ENCODE assay signal across 30 cellular contexts in genomic region chr1:205056188-205056611, GRCh38. TPM values are rescaled to one million over a fixed set of nuclear protein-coding genes. Genes with fewer than 3 reads are reported as not detected.
A peak's percentile ranks its signal among the peaks of the same experiment; 100 is the strongest.
DNase-seq lines count a peak whose midpoint lies in the region; TF ChIP-seq lines count a peak whose summit lies in the region.
"Had no signal": no experiment of that assay in that cellular context is flagged by ENCODE, and none has a peak within 500 bp of the region (broad histone marks: within the 10 kb centered on the region; RNA-seq: fewer than 3 reads in every experiment).

No MANE protein-coding gene starts in this region.

- no peaks in the 10 kb centered on the region for H3K9me3 ChIP-seq in HEK293 (ENCODE audit: control insufficient read depth, insufficient read depth, low read depth, low read length)
- H3K9me3 ChIP-seq: left lung, neutrophil, SJSA1, stomach, tibial artery, vagina had no signal

- intact Hi-C loops in dorsolateral prefrontal cortex (cut with DNase I): no loop called here

- H3K27ac ChIP-seq in HEK293 (ENCODE audit: extremely low read depth, low read depth, low read length) (no peak overlapping the region), dorsolateral prefrontal cortex (peak overlapping the region in 58 of 59 donors; percentile 1 to 100 (median 98))
- H3K27ac ChIP-seq: epithelial cell of prostate, left lung, neutrophil, SJSA1, stomach, tibial artery, vagina, VCaP had no signal

- CTCF ChIA-PET in HEK293 (lab: Yijun Ruan, JAX): interaction anchor here (3.5 kb wide), 1 partner anchor 67 kb away, joined by 20 read pairs; no protein-coding TSS in a partner anchor

- no peaks in the 10 kb centered on the region for H3K36me3 ChIP-seq in HEK293 (ENCODE audit: control insufficient read depth in 2 of 2, insufficient read depth in 1 of 2, low read length in 2 of 2)
- H3K36me3 ChIP-seq: left lung, neutrophil, SJSA1, stomach, tibial artery, vagina had no signal

- no peak overlapping the region for H3K4me3 ChIP-seq in HEK293 (ENCODE audit: low read depth, low read length)
- H3K4me3 ChIP-seq in dorsolateral prefrontal cortex: peak overlapping the region in 15 of 59 donors; percentile 0 to 54 (median 10)
- no peak overlapping the region for H3K4me3 ChIP-seq in retinal pigment epithelial cell (ENCODE audit: low read length)
- H3K4me3 ChIP-seq: left lung, SJSA1, stomach, tibial artery, vagina had no signal

- peak; percentile 66 for DNase-seq in NCI-H69 (lab: John Stamatoyannopoulos, UW)
- DNase-seq in dorsolateral prefrontal cortex: no peak
- peak; percentile 80 for DNase-seq in retinal pigment epithelial cell (ENCODE audit: low read depth)
- no peak for DNase-seq in cortex of kidney (lab: John Stamatoyannopoulos, UW)
- no peak for DNase-seq in AG20443 (ENCODE audit: low spot score)
- no peak for DNase-seq in medulla oblongata (ENCODE audit: extremely low spot score)
- DNase-seq: activated CD4-positive, alpha-beta T cell treated with anti-CD3 and anti-CD28 coated beads for 4 hours; activated naive CD4-positive, alpha-beta T cell treated with anti-CD3 and anti-CD28 coated beads, Interleukin-2, amount 50 U/mL, for 16 hours; DND-41; effector CD4-positive, alpha-beta T cell; GF-D8; HFFc6; IMR-90; NCI-H1694; NCI-H748 treated with DMSO at 0.1 percent for 48 hours; stimulated activated CD4-positive, alpha-beta T cell treated with anti-CD3 and anti-CD28 coated beads, Interleukin-2, amount 100 ng/mL, for 48 hours; stomach; T-helper 9 cell; tibial artery had no signal

- TF ChIP-seq CTCF in HEK293 (tag by site-specific recombination; IDR thresholded peaks at IDR 0.05) (no peak), dorsolateral prefrontal cortex (IDR thresholded peaks at IDR 0.05 in 54 of 56, conservative IDR thresholded peaks at IDR 0.05 in 2 of 56; ENCODE audit: low read depth in 1 of 56, partially characterized antibody in 56 of 56) (no peak), retinal pigment epithelial cell (conservative IDR thresholded peaks at IDR 0.05; ENCODE audit: low read depth, low read length) (no peak)

- H3K4me1 ChIP-seq in HEK293 (ENCODE audit: control insufficient read depth, insufficient read depth, low read length): no peaks in the 10 kb centered on the region
- H3K4me1 ChIP-seq: left lung, SJSA1, stomach, vagina had no signal

- POLR2A ChIA-PET in HEK293 (lab: Yijun Ruan, JAX): no interaction called here

- no peaks in the 10 kb centered on the region for H3K27me3 ChIP-seq in dorsolateral prefrontal cortex
- H3K27me3 ChIP-seq: neutrophil, vagina had no signal

TF ChIP-seq in HEK293, 187 proteins besides CTCF, POLR2A, EP300 and RAD21:
- no peak for TF ChIP-seq ZSCAN4 (tag by site-specific recombination; IDR thresholded peaks at IDR 0.05)
- TF ChIP-seq GLIS1 (tag by site-specific recombination; IDR thresholded peaks at IDR 0.05): peak; percentile 77
- peak; percentile 64 for TF ChIP-seq ZIC2 (tag by site-specific recombination; IDR thresholded peaks at IDR 0.05)

RNA-seq across cellular contexts. Expression of gene CNTN2, which starts 13.2 kb away (rescaled TPM):
- 1,000 to 10,000 TPM in 1 of 120 experiments, 100 to 1,000 TPM in 115, 10 to 100 TPM in 4; 87.4 to 1,120 (median 263) TPM for total RNA-seq in dorsolateral prefrontal cortex
- total RNA-seq: activated T-helper 2 cell treated with anti-CD3 and anti-CD28 coated beads, Interferon-gamma antibody, Interleukin-2, Interleukin-4, amounts not matched to agents 10 μg/mL and 5 μg/mL and 100 μg/mL, durations not matched to agents 14 hours and 24 hours and 36 hours; HFFc6; IMR-90; left lung; LHCN-M2; myocyte; RPMI7951; SJSA1 had no signal

RNA-seq across cellular contexts. Expression of gene TMEM81, which starts 28.1 kb away (rescaled TPM):
- 10 to 100 TPM in 39 of 120 experiments, 1 to 10 TPM in 81; 4.7 to 14.8 (median 8.4) TPM for total RNA-seq in dorsolateral prefrontal cortex

Comparison
In these comparisons a context has a peak if more than half of its experiments do, and no peak if none do; other contexts are left out.
1. DNase-seq: peak in NCI-H69 (single experiment) and retinal pigment epithelial cell (single experiment); none in dorsolateral prefrontal cortex (0 of 10), cortex of kidney (single experiment), AG20443 (single experiment) and medulla oblongata (single experiment).